Comparison of ENCODE assay signal across 16 cellular contexts in the genomic region with DNA sequence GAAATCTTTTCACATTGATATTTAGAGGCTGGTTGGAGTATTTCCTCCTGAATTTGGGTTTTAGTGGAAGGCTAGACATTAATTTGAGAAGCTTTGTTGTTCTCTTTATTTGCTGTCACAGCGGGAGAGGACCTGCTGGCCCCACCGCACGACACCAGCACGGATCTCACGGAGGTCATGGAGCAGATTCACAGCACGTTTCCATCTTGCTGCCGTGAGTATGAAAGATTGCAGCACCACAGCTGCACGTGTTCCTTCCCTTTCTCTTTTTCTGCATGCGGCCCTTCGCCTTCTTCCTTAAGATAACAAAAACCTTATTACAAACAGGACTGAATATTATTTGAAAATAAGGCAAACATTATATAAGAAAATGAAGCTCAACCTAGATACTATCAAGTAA.
DNase-seq lines count a peak whose midpoint lies in the region; ATAC-seq and TF ChIP-seq lines count a peak whose summit lies in the region.
"Had no signal": no experiment of that assay in that cellular context is flagged by ENCODE, and none has a peak within 500 bp of the region (broad histone marks: within the 10 kb centered on the region; RNA-seq: fewer than 3 reads in every experiment).

No MANE protein-coding gene starts in this region.

- H3K4me3 ChIP-seq in choroid plexus epithelial cell (ENCODE audit: low read depth, low read length) (peak overlapping the region; percentile 44), foreskin fibroblast (ENCODE audit: low read depth in 1 of 2, low read length in 2 of 2) (no peak overlapping the region)
- H3K4me3 ChIP-seq: MG63, SJSA1 had no signal

- DNase-seq in GM04504 (ENCODE audit: low read depth) = peak; percentile 10
- peak in 2 of 3 experiments; percentile 84 to 96 for DNase-seq in NCI-H1417 (lab: John Stamatoyannopoulos, UW)
- peak; percentile 74 for DNase-seq in NCI-H2227 (lab: John Stamatoyannopoulos, UW; ENCODE audit: unreplicated experiment)
- peak; percentile 73 for DNase-seq in choroid plexus epithelial cell (ENCODE audit: low read depth)
- DNase-seq in foreskin fibroblast = no peak
- no peak for DNase-seq in SK-N-DZ (ENCODE audit: low spot score)
- no peak for DNase-seq in left colon
- no peak for DNase-seq in stimulated activated CD4-positive, alpha-beta T cell treated with anti-CD3 and anti-CD28 coated beads, Interleukin-1b, Interleukin-23, amount 100 ng/mL, for 48 hours
- DNase-seq: GF-D8, MG63, NCI-H1105, NCI-H2029 treated with DMSO at 0.1 percent for 48 hours, NCI-H510A, PC-3, SW 1271 had no signal

- intact Hi-C loops in left colon (cut with DNase I, micrococcal nuclease) = no loop called here

- no peak for ATAC-seq in left colon
- ATAC-seq: PC-3 had no signal

- no peak for TF ChIP-seq CTCF in choroid plexus epithelial cell (conservative IDR thresholded peaks at IDR 0.05; ENCODE audit: low read depth, low read length)
- TF ChIP-seq CTCF in foreskin fibroblast (IDR thresholded peaks at IDR 0.05; ENCODE audit: low read depth, low read length) = no peak

Comparison
In these comparisons a context has a peak if more than half of its experiments do, and no peak if none do; other contexts are left out.
1. DNase-seq: peak in GM04504 (single experiment), NCI-H1417 (2 of 3), NCI-H2227 (single experiment) and choroid plexus epithelial cell (single experiment); none in foreskin fibroblast (0 of 2), SK-N-DZ (single experiment), left colon (0 of 2) and stimulated activated CD4-positive, alpha-beta T cell treated with anti-CD3 and anti-CD28 coated beads, Interleukin-1b, Interleukin-23, amount 100 ng/mL, for 48 hours (single experiment).